16 cellular contexts compared by ENCODE assay signal in the genomic region with DNA sequence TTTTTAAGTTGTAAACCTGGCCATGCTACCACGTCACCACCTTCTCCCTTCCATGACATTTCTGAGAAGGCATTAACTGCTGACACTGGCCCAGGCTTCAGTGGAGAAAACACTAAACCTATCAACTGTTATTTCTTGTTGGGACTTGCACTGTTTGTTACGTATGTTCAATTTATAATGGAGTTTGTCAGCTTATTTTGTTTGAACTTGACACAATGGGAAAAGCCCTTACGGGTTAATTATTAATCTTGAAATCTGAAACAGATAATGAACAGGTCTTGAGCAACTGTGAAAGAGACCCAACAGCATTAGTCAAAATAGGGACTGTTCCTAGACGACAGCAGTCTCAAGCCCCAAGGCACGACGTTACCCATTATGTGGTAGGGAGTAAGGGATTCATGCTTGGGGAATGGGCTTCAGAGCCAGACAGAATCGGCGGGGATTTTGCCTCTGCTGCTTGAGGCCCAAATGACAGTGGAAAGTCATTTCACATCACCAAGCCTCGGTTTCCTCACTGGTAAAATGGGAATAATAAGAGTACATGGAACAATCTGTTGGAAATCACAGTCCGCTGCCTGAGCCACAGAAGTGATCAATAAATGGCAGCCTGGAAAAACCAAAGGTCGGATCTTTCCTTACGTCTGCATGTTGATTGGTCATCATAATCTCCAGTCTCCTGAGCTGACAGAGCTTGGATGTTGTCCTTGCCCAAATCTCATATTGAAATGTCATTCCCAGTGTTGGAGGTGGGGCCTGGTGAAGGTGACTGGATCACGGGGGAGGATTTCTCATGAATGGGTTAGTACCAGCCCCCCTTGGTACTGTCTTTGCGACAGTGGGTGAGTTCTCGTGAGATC. TPM values are rescaled to one million over a fixed set of nuclear protein-coding genes. Genes with fewer than 3 reads are reported as not detected.
DNase-seq lines count a peak whose midpoint lies in the region; ATAC-seq, FAIRE-seq and TF ChIP-seq lines count a peak whose summit lies in the region.
"Had no signal": no experiment of that assay in that cellular context is flagged by ENCODE, and none has a peak within 500 bp of the region (broad histone marks: within the 10 kb centered on the region; RNA-seq: fewer than 3 reads in every experiment).

No MANE protein-coding gene starts in this region.

- CTCF ChIA-PET in HepG2 (lab: Yijun Ruan, JAX; ENCODE audit: low intra/inter-chr PET ratio, low total read pairs) = no interaction called here

- in situ Hi-C loops in HepG2 (cut with HindIII; ENCODE audit: extremely low pct_ligation_motif_present, low pct_unique_long_range_greater_than_20kb) = no loop called here

- no peak overlapping the region for H3K4me2 ChIP-seq in HepG2 (ENCODE audit: low read depth, low read length)

- DNase-seq in DMS53 (lab: John Stamatoyannopoulos, UW) (peak; percentile 87), NCI-H526 treated with DMSO at 0.1 percent for 48 hours (lab: John Stamatoyannopoulos, UW) (peak; percentile 61), HepG2 (ENCODE audit: low spot score) (peak; percentile 5), iPS-NIHi7 (ENCODE audit: extremely low spot score) (no peak), caudate nucleus (lab: John Stamatoyannopoulos, UW) (no peak), GM10266 (ENCODE audit: extremely low spot score) (no peak)
- no peak for DNase-seq in activated CD8-positive, alpha-beta memory T cell treated with anti-CD3 and anti-CD28 coated beads, Interleukin-2, amount 50 U/mL, for 4 hours
- DNase-seq: activated CD4-positive, alpha-beta T cell treated with anti-CD3 and anti-CD28 coated beads, Interleukin-2, amount 50 U/mL, for 4 hours; MM.1S; NCI-H2227 treated with DMSO at 0.1 percent for 48 hours; Peyer's patch; upper lobe of right lung had no signal

- H3K4me3 ChIP-seq in HepG2 (replicated peaks in 1 of 3; ENCODE audit: insufficient read depth in 1 of 3, low read depth in 2 of 3, low read length in 3 of 3) = no peak overlapping the region
- H3K4me3 ChIP-seq: cardiac muscle cell, esophagus muscularis mucosa, Peyer's patch, upper lobe of right lung had no signal

- FAIRE-seq in HepG2 (lab: Jason Lieb, UNC) = no peak

- POLR2A ChIA-PET in HepG2 (lab: Yijun Ruan, JAX) = no interaction called here

- TF ChIP-seq CTCF in HepG2 (CRISPR knock-in tag; IDR thresholded peaks at IDR 0.05) (no peak), GM10266 (IDR thresholded peaks at IDR 0.05; ENCODE audit: control insufficient read depth, insufficient read depth, low read depth, missing control alignments) (no peak)

- TF ChIP-seq POLR2A in HepG2 (IDR thresholded peaks at IDR 0.05; ENCODE audit: insufficient read depth in 1 of 2, low read depth in 2 of 2, low read length in 2 of 2) = no peak

- H3K9ac ChIP-seq in HepG2 (ENCODE audit: insufficient read depth, low read depth, low read length) = no peak overlapping the region

- no peaks in the 10 kb centered on the region for H3K79me2 ChIP-seq in HepG2 (ENCODE audit: insufficient read depth, low read length)

- H4K20me1 ChIP-seq in HepG2 (ENCODE audit: insufficient read depth, low read length) = no peaks in the 10 kb centered on the region

- intact Hi-C loops in HepG2 (cut with micrococcal nuclease; ENCODE audit: unreplicated experiment) = no loop called here

- H3K27ac ChIP-seq in HepG2 (ENCODE audit: extremely low read length, insufficient read depth, low read length) (no peak overlapping the region), caudate nucleus (ENCODE audit: low read depth, low read length) (no peak overlapping the region)
- H3K27ac ChIP-seq: cardiac muscle cell, esophagus muscularis mucosa, HL-60, Peyer's patch, upper lobe of right lung had no signal

- no TSS peak for BruUV-seq in HepG2 (replicated peaks; lab: Mats Ljungman, UMichigan)

- WGBS in HepG2 (ENCODE audit: low lambda C conversion rate) = 26% methylated on average over 14 of the region's 15 CpGs

- H3K9me3 ChIP-seq in HepG2 (ENCODE audit: low read length) = no peaks in the 10 kb centered on the region
- H3K9me3 ChIP-seq: esophagus muscularis mucosa, Peyer's patch, upper lobe of right lung had no signal

- ATAC-seq in GM21515 (IDR thresholded peaks at IDR 0.05; ENCODE audit: unreplicated experiment) (peak; percentile 55), HepG2 (peak; percentile 42; the same call in 2 of the 3 replicates)
- ATAC-seq: upper lobe of right lung had no signal

- peaks cover 6% of the 10 kb centered on the region; the same call in 1 of the 2 replicates for H3K4me1 ChIP-seq in HepG2 (ENCODE audit: insufficient read depth, low read length)
- H3K4me1 ChIP-seq: esophagus muscularis mucosa, Peyer's patch, upper lobe of right lung had no signal

- no peaks in the 10 kb centered on the region; a peak in 1 of 5 replicates for H3K27me3 ChIP-seq in HepG2 (ENCODE audit: control insufficient read depth in 1 of 2, insufficient read depth in 2 of 2, low read length in 2 of 2)
- H3K27me3 ChIP-seq: cardiac muscle cell, esophagus muscularis mucosa, Peyer's patch, upper lobe of right lung had no signal

- TF ChIP-seq EP300 in HepG2 (IDR thresholded peaks at IDR 0.05; ENCODE audit: low read depth in 2 of 2, low read length in 2 of 2) (no peak), HepG2 (CRISPR knock-in tag; IDR thresholded peaks at IDR 0.05; ENCODE audit: borderline replicate concordance) (no peak)

- TF ChIP-seq RAD21 in HepG2 (CRISPR knock-in tag; IDR thresholded peaks at IDR 0.05) = no peak

- no peaks in the 10 kb centered on the region for H3K36me3 ChIP-seq in HepG2 (replicated peaks in 1 of 2; ENCODE audit: control insufficient read depth in 1 of 2, insufficient read depth in 2 of 2, low read length in 2 of 2)
- H3K36me3 ChIP-seq: cardiac muscle cell, esophagus muscularis mucosa, Peyer's patch, upper lobe of right lung had no signal

- no peak overlapping the region for H2AFZ ChIP-seq in HepG2 (ENCODE audit: low read length)

TF ChIP-seq in HepG2, 621 proteins besides CTCF, POLR2A, EP300 and RAD21:
- TF ChIP-seq, protein P1, sequence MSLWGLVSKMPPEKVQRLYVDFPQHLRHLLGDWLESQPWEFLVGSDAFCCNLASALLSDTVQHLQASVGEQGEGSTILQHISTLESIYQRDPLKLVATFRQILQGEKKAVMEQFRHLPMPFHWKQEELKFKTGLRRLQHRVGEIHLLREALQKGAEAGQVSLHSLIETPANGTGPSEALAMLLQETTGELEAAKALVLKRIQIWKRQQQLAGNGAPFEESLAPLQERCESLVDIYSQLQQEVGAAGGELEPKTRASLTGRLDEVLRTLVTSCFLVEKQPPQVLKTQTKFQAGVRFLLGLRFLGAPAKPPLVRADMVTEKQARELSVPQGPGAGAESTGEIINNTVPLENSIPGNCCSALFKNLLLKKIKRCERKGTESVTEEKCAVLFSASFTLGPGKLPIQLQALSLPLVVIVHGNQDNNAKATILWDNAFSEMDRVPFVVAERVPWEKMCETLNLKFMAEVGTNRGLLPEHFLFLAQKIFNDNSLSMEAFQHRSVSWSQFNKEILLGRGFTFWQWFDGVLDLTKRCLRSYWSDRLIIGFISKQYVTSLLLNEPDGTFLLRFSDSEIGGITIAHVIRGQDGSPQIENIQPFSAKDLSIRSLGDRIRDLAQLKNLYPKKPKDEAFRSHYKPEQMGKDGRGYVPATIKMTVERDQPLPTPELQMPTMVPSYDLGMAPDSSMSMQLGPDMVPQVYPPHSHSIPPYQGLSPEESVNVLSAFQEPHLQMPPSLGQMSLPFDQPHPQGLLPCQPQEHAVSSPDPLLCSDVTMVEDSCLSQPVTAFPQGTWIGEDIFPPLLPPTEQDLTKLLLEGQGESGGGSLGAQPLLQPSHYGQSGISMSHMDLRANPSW (CRISPR knock-in tag; IDR thresholded peaks at IDR 0.05; ENCODE audit: borderline replicate concordance) = no peak
- TF ChIP-seq ATF1 (CRISPR knock-in tag; IDR thresholded peaks at IDR 0.05) (no peak), TEAD3 (CRISPR knock-in tag; optimal IDR thresholded peaks at IDR 0.05; ENCODE audit: borderline replicate concordance) (no peak), ZNF33B (CRISPR knock-in tag; IDR thresholded peaks at IDR 0.05) (no peak)

RNA-seq across cellular contexts. Expression of a gene that starts 44.5 kb away (rescaled TPM):
- 0.07 and 0.24 TPM in 2 replicates for total RNA-seq in HepG2 (2016; rRNA removed; fragmentation: Illumina TruSeq; extraction: Trizol)
- 0.09 TPM in 1 of 2 replicates, not detected in the other for total RNA-seq in HepG2 (2016; cell fraction: cytosol; rRNA removed; fragmentation: Illumina TruSeq; extraction: Trizol; ENCODE audit: low read depth)
- total RNA-seq in HepG2 (2016; cell fraction: insoluble cytoplasmic fraction; rRNA removed; fragmentation: Illumina TruSeq; extraction: Trizol) = 0.11 and 0.16 TPM in 2 replicates
- total RNA-seq in HepG2 (2016; cell fraction: membrane; rRNA removed; fragmentation: Illumina TruSeq; extraction: Trizol) = 0.06 and 0.21 TPM in 2 replicates
- 0.13 and 0.16 TPM in 2 replicates for total RNA-seq in HepG2 (2016; cell fraction: nucleus; rRNA removed; fragmentation: Illumina TruSeq; extraction: Trizol)
- polyA plus RNA-seq in HepG2 (2011; rRNA removed) = 0.13 and 0.24 TPM in 2 replicates
- polyA plus RNA-seq in HepG2 (2011; cell fraction: cytosol; rRNA removed) = 0.08 and 0.10 TPM in 2 replicates
- polyA plus RNA-seq in HepG2 (2011; cell fraction: nucleus; rRNA removed) = 0.32 and 0.62 TPM in 2 replicates
- 0.25 and 0.35 TPM in 2 replicates for polyA plus RNA-seq in HepG2 (2012)
- polyA plus RNA-seq in HepG2 (2016; cell fraction: cytosol; fragmentation: Illumina TruSeq; extraction: Trizol; ENCODE audit: low read depth) = not detected in 2 replicates
- 0.28 TPM in 1 of 2 replicates, not detected in the other for polyA plus RNA-seq in HepG2 (2016; cell fraction: insoluble cytoplasmic fraction; fragmentation: Illumina TruSeq; extraction: Trizol; ENCODE audit: low read depth)
- not detected in 2 replicates for polyA plus RNA-seq in HepG2 (2016; cell fraction: membrane; fragmentation: Illumina TruSeq; extraction: Trizol; ENCODE audit: low read depth)
- polyA plus RNA-seq in HepG2 (2016; cell fraction: nucleus; fragmentation: Illumina TruSeq; extraction: Trizol; ENCODE audit: insufficient read depth, low read depth) = 0.13 TPM in 1 of 2 replicates, not detected in the other
- polyA minus RNA-seq in HepG2 (2011; rRNA and poly(A)+ RNA removed; ENCODE audit: low replicate concordance) = 0.88 TPM in 1 of 2 replicates, not detected in the other
- 0.30 TPM in 1 of 2 replicates, not detected in the other for polyA minus RNA-seq in HepG2 (2011; cell fraction: cytosol; rRNA and poly(A)+ RNA removed)
- 1.1 and 1.2 TPM in 2 replicates for polyA minus RNA-seq in HepG2 (2011; cell fraction: nucleus; rRNA and poly(A)+ RNA removed)

Comparison
In these comparisons a context has a peak if more than half of its experiments do, and no peak if none do; other contexts are left out.
1. DNase-seq: peak in DMS53 (single experiment), NCI-H526 treated with DMSO at 0.1 percent for 48 hours (single experiment) and HepG2 (single experiment); none in iPS-NIHi7 (single experiment), activated CD8-positive, alpha-beta memory T cell treated with anti-CD3 and anti-CD28 coated beads, Interleukin-2, amount 50 U/mL, for 4 hours (single experiment), caudate nucleus (0 of 61) and GM10266 (single experiment).